1 cellular context compared by ENCODE assay signal in the genomic region with DNA sequence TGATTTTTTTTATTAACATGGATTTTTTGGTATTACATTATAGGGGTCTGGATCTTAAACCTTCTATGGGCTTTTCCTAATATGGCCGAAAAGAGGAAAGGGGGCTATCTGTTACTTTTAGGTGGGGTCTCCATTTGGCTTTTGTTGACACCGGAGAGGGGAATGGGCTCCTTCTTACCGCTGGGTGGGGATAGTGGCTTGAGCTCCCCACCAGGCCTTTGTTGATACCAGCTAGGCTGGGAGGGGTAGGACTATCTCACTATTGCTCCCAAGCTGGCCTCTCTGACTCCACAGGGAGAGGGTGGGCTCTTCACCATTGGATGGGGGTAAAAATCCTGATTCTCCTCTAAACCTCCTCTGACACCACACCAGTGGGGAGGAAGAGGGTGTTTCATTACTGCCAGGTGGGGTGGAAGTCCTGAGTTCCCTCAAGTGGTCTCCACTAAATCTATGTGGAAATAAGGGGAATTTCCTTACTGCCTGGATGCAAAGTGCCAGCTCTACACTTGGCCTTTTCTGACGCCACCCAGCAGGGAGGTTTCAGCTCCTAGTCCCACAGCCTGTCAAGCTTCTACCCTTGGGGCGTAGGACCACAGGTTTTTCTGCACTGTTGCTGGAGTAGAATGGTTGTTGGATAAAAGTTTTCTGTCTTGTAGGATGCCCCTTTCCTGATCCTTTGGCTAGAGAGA.
A peak's percentile ranks its signal among the peaks of the same experiment; 100 is the strongest.
TF ChIP-seq lines count a peak whose summit lies in the region.

No MANE protein-coding gene starts in this region.

TF ChIP-seq in H1, 55 proteins besides CTCF, POLR2A, EP300 and RAD21:
- TF ChIP-seq, protein P1, sequence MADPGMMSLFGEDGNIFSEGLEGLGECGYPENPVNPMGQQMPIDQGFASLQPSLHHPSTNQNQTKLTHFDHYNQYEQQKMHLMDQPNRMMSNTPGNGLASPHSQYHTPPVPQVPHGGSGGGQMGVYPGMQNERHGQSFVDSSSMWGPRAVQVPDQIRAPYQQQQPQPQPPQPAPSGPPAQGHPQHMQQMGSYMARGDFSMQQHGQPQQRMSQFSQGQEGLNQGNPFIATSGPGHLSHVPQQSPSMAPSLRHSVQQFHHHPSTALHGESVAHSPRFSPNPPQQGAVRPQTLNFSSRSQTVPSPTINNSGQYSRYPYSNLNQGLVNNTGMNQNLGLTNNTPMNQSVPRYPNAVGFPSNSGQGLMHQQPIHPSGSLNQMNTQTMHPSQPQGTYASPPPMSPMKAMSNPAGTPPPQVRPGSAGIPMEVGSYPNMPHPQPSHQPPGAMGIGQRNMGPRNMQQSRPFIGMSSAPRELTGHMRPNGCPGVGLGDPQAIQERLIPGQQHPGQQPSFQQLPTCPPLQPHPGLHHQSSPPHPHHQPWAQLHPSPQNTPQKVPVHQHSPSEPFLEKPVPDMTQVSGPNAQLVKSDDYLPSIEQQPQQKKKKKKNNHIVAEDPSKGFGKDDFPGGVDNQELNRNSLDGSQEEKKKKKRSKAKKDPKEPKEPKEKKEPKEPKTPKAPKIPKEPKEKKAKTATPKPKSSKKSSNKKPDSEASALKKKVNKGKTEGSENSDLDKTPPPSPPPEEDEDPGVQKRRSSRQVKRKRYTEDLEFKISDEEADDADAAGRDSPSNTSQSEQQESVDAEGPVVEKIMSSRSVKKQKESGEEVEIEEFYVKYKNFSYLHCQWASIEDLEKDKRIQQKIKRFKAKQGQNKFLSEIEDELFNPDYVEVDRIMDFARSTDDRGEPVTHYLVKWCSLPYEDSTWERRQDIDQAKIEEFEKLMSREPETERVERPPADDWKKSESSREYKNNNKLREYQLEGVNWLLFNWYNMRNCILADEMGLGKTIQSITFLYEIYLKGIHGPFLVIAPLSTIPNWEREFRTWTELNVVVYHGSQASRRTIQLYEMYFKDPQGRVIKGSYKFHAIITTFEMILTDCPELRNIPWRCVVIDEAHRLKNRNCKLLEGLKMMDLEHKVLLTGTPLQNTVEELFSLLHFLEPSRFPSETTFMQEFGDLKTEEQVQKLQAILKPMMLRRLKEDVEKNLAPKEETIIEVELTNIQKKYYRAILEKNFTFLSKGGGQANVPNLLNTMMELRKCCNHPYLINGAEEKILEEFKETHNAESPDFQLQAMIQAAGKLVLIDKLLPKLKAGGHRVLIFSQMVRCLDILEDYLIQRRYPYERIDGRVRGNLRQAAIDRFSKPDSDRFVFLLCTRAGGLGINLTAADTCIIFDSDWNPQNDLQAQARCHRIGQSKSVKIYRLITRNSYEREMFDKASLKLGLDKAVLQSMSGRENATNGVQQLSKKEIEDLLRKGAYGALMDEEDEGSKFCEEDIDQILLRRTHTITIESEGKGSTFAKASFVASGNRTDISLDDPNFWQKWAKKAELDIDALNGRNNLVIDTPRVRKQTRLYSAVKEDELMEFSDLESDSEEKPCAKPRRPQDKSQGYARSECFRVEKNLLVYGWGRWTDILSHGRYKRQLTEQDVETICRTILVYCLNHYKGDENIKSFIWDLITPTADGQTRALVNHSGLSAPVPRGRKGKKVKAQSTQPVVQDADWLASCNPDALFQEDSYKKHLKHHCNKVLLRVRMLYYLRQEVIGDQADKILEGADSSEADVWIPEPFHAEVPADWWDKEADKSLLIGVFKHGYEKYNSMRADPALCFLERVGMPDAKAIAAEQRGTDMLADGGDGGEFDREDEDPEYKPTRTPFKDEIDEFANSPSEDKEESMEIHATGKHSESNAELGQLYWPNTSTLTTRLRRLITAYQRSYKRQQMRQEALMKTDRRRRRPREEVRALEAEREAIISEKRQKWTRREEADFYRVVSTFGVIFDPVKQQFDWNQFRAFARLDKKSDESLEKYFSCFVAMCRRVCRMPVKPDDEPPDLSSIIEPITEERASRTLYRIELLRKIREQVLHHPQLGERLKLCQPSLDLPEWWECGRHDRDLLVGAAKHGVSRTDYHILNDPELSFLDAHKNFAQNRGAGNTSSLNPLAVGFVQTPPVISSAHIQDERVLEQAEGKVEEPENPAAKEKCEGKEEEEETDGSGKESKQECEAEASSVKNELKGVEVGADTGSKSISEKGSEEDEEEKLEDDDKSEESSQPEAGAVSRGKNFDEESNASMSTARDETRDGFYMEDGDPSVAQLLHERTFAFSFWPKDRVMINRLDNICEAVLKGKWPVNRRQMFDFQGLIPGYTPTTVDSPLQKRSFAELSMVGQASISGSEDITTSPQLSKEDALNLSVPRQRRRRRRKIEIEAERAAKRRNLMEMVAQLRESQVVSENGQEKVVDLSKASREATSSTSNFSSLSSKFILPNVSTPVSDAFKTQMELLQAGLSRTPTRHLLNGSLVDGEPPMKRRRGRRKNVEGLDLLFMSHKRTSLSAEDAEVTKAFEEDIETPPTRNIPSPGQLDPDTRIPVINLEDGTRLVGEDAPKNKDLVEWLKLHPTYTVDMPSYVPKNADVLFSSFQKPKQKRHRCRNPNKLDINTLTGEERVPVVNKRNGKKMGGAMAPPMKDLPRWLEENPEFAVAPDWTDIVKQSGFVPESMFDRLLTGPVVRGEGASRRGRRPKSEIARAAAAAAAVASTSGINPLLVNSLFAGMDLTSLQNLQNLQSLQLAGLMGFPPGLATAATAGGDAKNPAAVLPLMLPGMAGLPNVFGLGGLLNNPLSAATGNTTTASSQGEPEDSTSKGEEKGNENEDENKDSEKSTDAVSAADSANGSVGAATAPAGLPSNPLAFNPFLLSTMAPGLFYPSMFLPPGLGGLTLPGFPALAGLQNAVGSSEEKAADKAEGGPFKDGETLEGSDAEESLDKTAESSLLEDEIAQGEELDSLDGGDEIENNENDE (IDR thresholded peaks at IDR 0.05; ENCODE audit: insufficient replicate concordance, low read length): no peak
- TF ChIP-seq CHD1 (IDR thresholded peaks at IDR 0.05; ENCODE audit: low read depth, low read length) (no peak), TCF12 (IDR thresholded peaks at IDR 0.05; ENCODE audit: low read depth, low read length) (no peak), SRF (IDR thresholded peaks at IDR 0.05; ENCODE audit: low read depth, low read length) (0 out of 2 replicates have a peak, but pooled peaks have one; percentile 13), GABPA (IDR thresholded peaks at IDR 0.05; ENCODE audit: borderline replicate concordance, insufficient read depth, low read length) (no peak)
